Comparison of ENCODE assay signal across 1 cellular context in genomic region chr19:36139120-36139472, GRCh38.
TF ChIP-seq lines count a peak whose summit lies in the region.

No MANE protein-coding gene starts in this region.

TF ChIP-seq in GM12878, 131 proteins besides CTCF, POLR2A, EP300 and RAD21:
- no peak for TF ChIP-seq KAT2A (conservative IDR thresholded peaks at IDR 0.05; ENCODE audit: control insufficient read depth, low read depth, low read length)
- TF ChIP-seq GATAD2B (conservative IDR thresholded peaks at IDR 0.05; ENCODE audit: low read depth): no peak
- no peak for TF ChIP-seq CBX5 (IDR thresholded peaks at IDR 0.05; ENCODE audit: low read depth)
- no peak for TF ChIP-seq ESRRA (IDR thresholded peaks at IDR 0.05; ENCODE audit: low read length)
- TF ChIP-seq TARDBP (IDR thresholded peaks at IDR 0.05; ENCODE audit: borderline replicate concordance): no peak
- no peak for TF ChIP-seq MTA3 (IDR thresholded peaks at IDR 0.05; ENCODE audit: borderline replicate concordance, low read length)
- TF ChIP-seq ZBTB4 (CRISPR knock-in tag; IDR thresholded peaks at IDR 0.05): no peak
- TF ChIP-seq PML (IDR thresholded peaks at IDR 0.05; ENCODE audit: low read length): no peak
- TF ChIP-seq SMARCA5 (IDR thresholded peaks at IDR 0.05): no peak
- TF ChIP-seq ZBED1 (IDR thresholded peaks at IDR 0.05; ENCODE audit: borderline replicate concordance): no peak
- no peak for TF ChIP-seq SMAD1 (IDR thresholded peaks at IDR 0.05; ENCODE audit: low read depth, partially characterized antibody)
- no peak for TF ChIP-seq NR2C2 (IDR thresholded peaks at IDR 0.05; ENCODE audit: borderline replicate concordance, control insufficient read depth, insufficient read length, low read depth)
- no peak for TF ChIP-seq FOXM1 (IDR thresholded peaks at IDR 0.05; ENCODE audit: low read depth, low read length)
- TF ChIP-seq BHLHE40 (IDR thresholded peaks at IDR 0.05; ENCODE audit: borderline replicate concordance in 1 of 2, low read depth in 2 of 2, low read length in 1 of 2): no peak
- TF ChIP-seq MYC (IDR thresholded peaks at IDR 0.05; ENCODE audit: insufficient read depth, insufficient read length, insufficient replicate concordance, low read length, severe bottlenecking): no peak
